ENCODE assay signal across 25 cellular contexts in the genomic region with DNA sequence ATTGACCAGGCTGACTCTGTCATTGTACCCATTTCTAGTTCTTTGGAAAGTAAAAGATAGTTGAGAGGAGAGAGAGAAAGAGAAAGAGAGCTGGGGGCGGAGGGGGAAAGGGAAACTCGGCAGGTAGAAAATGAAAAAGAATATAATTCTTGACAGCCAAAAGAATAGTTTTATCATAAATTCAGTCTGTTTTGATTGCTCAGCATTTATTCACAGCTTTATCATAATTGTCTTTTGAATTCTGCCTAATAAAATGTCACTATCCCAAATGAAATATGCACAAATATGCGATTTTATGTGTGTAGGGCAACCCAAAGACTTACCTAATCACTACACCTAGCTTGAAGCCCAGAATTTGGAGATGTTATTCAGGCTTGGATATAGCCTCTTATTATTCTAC.
"Had no signal": no experiment of that assay in that cellular context is flagged by ENCODE, and none has a peak within 500 bp of the region (broad histone marks: within the 10 kb centered on the region; RNA-seq: fewer than 3 reads in every experiment).

No MANE protein-coding gene starts in this region.

- H3K9ac ChIP-seq: neural progenitor cell, parathyroid adenoma had no signal

- ATAC-seq: natural killer cell; psoas muscle; right cardiac atrium; stimulated activated effector memory CD8-positive, alpha-beta T cell treated with anti-CD3 and anti-CD28 coated beads, Interleukin-12 subunit alpha, Interleukin-12 subunit beta, amount 100 ng/mL, for 72 hours; stimulated activated naive B cell treated with anti-CD40 and anti-IgM and Interleukin-4, amounts not matched to agents 10 μg/mL and 1 μg/mL and 100 μg/mL, for 72 hours had no signal

- DNase-seq: natural killer cell; occipital lobe; ovary; posterior cingulate gyrus; psoas muscle; right cardiac atrium; sigmoid colon; small intestine; stimulated activated CD4-positive, alpha-beta T cell treated with anti-CD3 and anti-CD28 coated beads, Interleukin-15, amount 100 ng/mL, for 24 hours; stimulated activated CD4-positive, alpha-beta T cell treated with anti-CD3 and anti-CD28 coated beads, Interleukin-2, amount 100 ng/mL, for 24 hours; stimulated activated CD4-positive, alpha-beta T cell treated with anti-CD3 and anti-CD28 coated beads, Interleukin-2, amount 100 ng/mL, for 48 hours; stimulated activated CD4-positive, alpha-beta T cell treated with anti-CD3 and anti-CD28 coated beads, Interleukin-4, amount 100 ng/mL, for 24 hours; stimulated activated naive B cell treated with anti-CD40 and anti-IgM and Interleukin-4, amounts not matched to agents 10 μg/mL and 1 μg/mL and 100 μg/mL, for 72 hours; stimulated activated naive CD4-positive, alpha-beta T cell treated with Interleukin-2 at 50 U/mL for 16 hours; stomach; thyroid gland; trophoblast cell; upper lobe of left lung had no signal

- FAIRE-seq: small intestine, urothelium cell line had no signal

- H3K4me3 ChIP-seq: neural progenitor cell, ovary, psoas muscle, sigmoid colon, stomach, thoracic aorta, thyroid gland, tibial nerve, upper lobe of left lung, vagina had no signal

- H3K4me2 ChIP-seq: neural progenitor cell had no signal

- H3K27me3 ChIP-seq: neural progenitor cell, ovary, sigmoid colon, stomach, thyroid gland, tibial nerve, upper lobe of left lung, vagina had no signal

- H3K36me3 ChIP-seq: neural progenitor cell, ovary, sigmoid colon, stomach, thoracic aorta, thyroid gland, tibial nerve, upper lobe of left lung, vagina had no signal

- H2AFZ ChIP-seq: parathyroid adenoma had no signal

- H3K4me1 ChIP-seq: parathyroid adenoma, psoas muscle, sigmoid colon, stomach, thyroid gland, tibial nerve, upper lobe of left lung, vagina had no signal

- H3K27ac ChIP-seq: neural progenitor cell, ovary, parathyroid adenoma, psoas muscle, sigmoid colon, stomach, thoracic aorta, thyroid gland, tibial nerve, upper lobe of left lung, vagina had no signal

- H3K9me3 ChIP-seq: ovary, psoas muscle, sigmoid colon, stomach, thoracic aorta, thyroid gland, tibial nerve, upper lobe of left lung, vagina had no signal
